12 cellular contexts compared by ENCODE assay signal in the genomic region with DNA sequence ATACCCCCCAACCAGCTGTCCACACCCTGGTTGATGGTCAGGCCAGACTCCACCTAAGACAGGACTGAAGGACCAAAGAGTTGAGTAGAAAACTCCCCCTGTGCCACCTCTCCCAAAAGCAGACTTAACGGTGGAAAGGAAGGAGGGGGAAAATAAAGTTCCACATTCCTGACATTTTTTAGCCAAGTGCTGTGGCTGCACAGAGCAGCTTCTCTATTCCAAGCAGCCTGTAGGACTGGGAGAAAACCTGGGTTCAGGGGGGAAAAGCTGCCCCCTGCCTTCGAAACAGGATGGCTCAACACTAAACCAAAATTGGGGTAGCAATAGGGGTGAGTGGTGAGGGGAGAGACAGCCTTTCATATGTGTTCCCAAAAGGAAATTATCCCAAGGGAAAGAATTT. TPM values are rescaled to one million over a fixed set of nuclear protein-coding genes. Genes with fewer than 3 reads are reported as not detected.
DNase-seq lines count a peak whose midpoint lies in the region; ATAC-seq and TF ChIP-seq lines count a peak whose summit lies in the region.
"Had no signal": no experiment of that assay in that cellular context is flagged by ENCODE, and none has a peak within 500 bp of the region (broad histone marks: within the 10 kb centered on the region; RNA-seq: fewer than 3 reads in every experiment).

No MANE protein-coding gene starts in this region.

- H4K20me1 ChIP-seq in BLaER1 treated with 17β-estradiol and CSF1 and Interleukin-3, amounts not matched to agents 10 nM and 100 nM = peaks cover 43 to 83% (median 68%) of the 10 kb centered on the region in 11 experiments
- H4K20me1 ChIP-seq in OCI-LY1 (ENCODE audit: insufficient read depth, low read length) = no peaks in the 10 kb centered on the region
- peaks cover 25% of the 10 kb centered on the region for H4K20me1 ChIP-seq in osteoblast (ENCODE audit: insufficient read depth, low read length)

- 0 out of 2 replicates have a peak, but pooled peaks cover 5% of the 10 kb centered on the region for H3F3A ChIP-seq in OCI-LY1 (ENCODE audit: insufficient read depth, low read length)

- no peak for DNase-seq in esophagus squamous epithelium (lab: John Stamatoyannopoulos, UW)
- no peak for DNase-seq in osteoblast (ENCODE audit: insufficient read length, low spot score, missing footprints)
- DNase-seq in SW480 (ENCODE audit: low spot score) = no peak
- DNase-seq: activated gamma-delta T cell treated with Interleukin-2 at 50 U/mL for 16 hours; DMS79; RPMI8226; stimulated activated CD4-positive, alpha-beta T cell treated with anti-CD3 and anti-CD28 coated beads, Interleukin-4, amount 100 ng/mL, for 4 hours had no signal

- H3K27me3 ChIP-seq in BLaER1 treated with 17β-estradiol and CSF1 and Interleukin-3, amounts not matched to agents 10 nM and 100 nM = no peaks in the 10 kb centered on the region
- H3K27me3 ChIP-seq in OCI-LY1 (ENCODE audit: insufficient read depth, low read length) = no peaks in the 10 kb centered on the region
- H3K27me3 ChIP-seq in esophagus squamous epithelium = no peaks in the 10 kb centered on the region
- H3K27me3 ChIP-seq in osteoblast (ENCODE audit: insufficient read depth, low read length) = no peaks in the 10 kb centered on the region

- H3K9me3 ChIP-seq in BLaER1 treated with 17β-estradiol and CSF1 and Interleukin-3, amounts not matched to agents 10 nM and 100 nM (replicated peaks in 1 of 11) = no peaks in the 10 kb centered on the region
- H3K9me3 ChIP-seq in OCI-LY1 (ENCODE audit: low read length) (no peaks in the 10 kb centered on the region), esophagus squamous epithelium (no peaks in the 10 kb centered on the region), osteoblast (ENCODE audit: low read depth, low read length) (no peaks in the 10 kb centered on the region)

- H3K4me2 ChIP-seq in BLaER1 treated with 17β-estradiol and CSF1 and Interleukin-3, amounts not matched to agents 10 nM and 100 nM = peak overlapping the region; percentile 86 to 98 (median 96)
- H3K4me2 ChIP-seq in OCI-LY1 (ENCODE audit: low read length) (peak overlapping the region; percentile 98), osteoblast (ENCODE audit: insufficient read depth, low read length) (peak overlapping the region; percentile 87)

- TF ChIP-seq CTCF in OCI-LY1 (IDR thresholded peaks at IDR 0.05; ENCODE audit: low read length) (no peak), esophagus squamous epithelium (IDR thresholded peaks at IDR 0.05) (no peak), osteoblast (IDR thresholded peaks at IDR 0.05; ENCODE audit: extremely low read depth, low read depth, low read length) (peak; percentile 23)

- H3K9ac ChIP-seq in BLaER1 treated with 17β-estradiol and CSF1 and Interleukin-3, amounts not matched to agents 10 nM and 100 nM = peak overlapping the region in 6 of 11 experiments; percentile 2 to 99 (median 37); a peak in 6 of 22 replicates
- no peak overlapping the region; the same call in 1 of the 2 replicates for H3K9ac ChIP-seq in OCI-LY1 (ENCODE audit: low read length)

- H2AFZ ChIP-seq in OCI-LY1 (ENCODE audit: low read length) (no peak overlapping the region), osteoblast (ENCODE audit: low read length) (no peak overlapping the region)

- H3K79me2 ChIP-seq in OCI-LY1 (ENCODE audit: insufficient read depth, low read length) (peaks cover 77% of the 10 kb centered on the region), osteoblast (ENCODE audit: insufficient read depth, low read length) (peaks cover 85% of the 10 kb centered on the region)

- peak overlapping the region in 4 of 10 experiments; percentile 24 to 86 (median 80); a peak in 5 of 20 replicates for H3K4me3 ChIP-seq in BLaER1 treated with 17β-estradiol and CSF1 and Interleukin-3, amounts not matched to agents 10 nM and 100 nM
- H3K4me3 ChIP-seq in OCI-LY1 (ENCODE audit: low read depth, low read length, poor library complexity, severe bottlenecking) (peak overlapping the region; percentile 77), esophagus squamous epithelium (peak overlapping the region in 1 of 4 donors; percentile 82), osteoblast (ENCODE audit: insufficient read depth, low read length) (peak overlapping the region; percentile 95)

- intact Hi-C loops in esophagus squamous epithelium (cut with DNase I) = no loop called here

- ATAC-seq in activated CD4-positive, CD25-positive, alpha-beta regulatory T cell treated with anti-CD3 and anti-CD28 coated beads, Interleukin-2, amount 50 U/mL, for 24 hours = no peak
- ATAC-seq in GM21786 (IDR thresholded peaks at IDR 0.05; ENCODE audit: unreplicated experiment) (no peak), GM21528 (IDR thresholded peaks at IDR 0.05; ENCODE audit: low FRiP score, unreplicated experiment) (no peak)

- no peak for TF ChIP-seq POLR2A in esophagus squamous epithelium (IDR thresholded peaks at IDR 0.05)

- peaks cover 4 to 46% (median 9%) of the 10 kb centered on the region in 11 experiments; a peak in 15 of 22 replicates for H3K36me3 ChIP-seq in BLaER1 treated with 17β-estradiol and CSF1 and Interleukin-3, amounts not matched to agents 10 nM and 100 nM
- H3K36me3 ChIP-seq in OCI-LY1 (ENCODE audit: insufficient read depth, low read length) = peaks cover 25% of the 10 kb centered on the region; the same call in 1 of the 2 replicates
- H3K36me3 ChIP-seq in esophagus squamous epithelium = no peaks in the 10 kb centered on the region
- peaks cover 49% of the 10 kb centered on the region for H3K36me3 ChIP-seq in osteoblast (ENCODE audit: insufficient read depth, low read length)

- peaks cover 61 to 86% (median 72%) of the 10 kb centered on the region in 10 experiments for H3K4me1 ChIP-seq in BLaER1 treated with 17β-estradiol and CSF1 and Interleukin-3, amounts not matched to agents 10 nM and 100 nM
- H3K4me1 ChIP-seq in OCI-LY1 (ENCODE audit: insufficient read depth, low read length, severe bottlenecking) = peaks cover 82% of the 10 kb centered on the region
- peaks cover 9 to 92% (median 52%) of the 10 kb centered on the region in 3 donors for H3K4me1 ChIP-seq in esophagus squamous epithelium
- peaks cover 73% of the 10 kb centered on the region for H3K4me1 ChIP-seq in osteoblast (ENCODE audit: insufficient read depth, low read length)

- no peaks in the 10 kb centered on the region for H3K9me2 ChIP-seq in OCI-LY1 (ENCODE audit: low read depth, low read length)

- WGBS in esophagus squamous epithelium, 2 donors = 17 to 30% methylated on average over 2 of the region's 2 CpGs

- no peak overlapping the region for H3K27ac ChIP-seq in BLaER1 treated with 17β-estradiol and CSF1 and Interleukin-3, amounts not matched to agents 10 nM and 100 nM
- H3K27ac ChIP-seq in OCI-LY1 (ENCODE audit: low read depth, low read length, poor library complexity, severe bottlenecking) (peak overlapping the region; percentile 31), esophagus squamous epithelium (peak overlapping the region in 3 of 4 donors; percentile 75 to 100 (median 98)), osteoblast (ENCODE audit: low read depth, low read length) (peak overlapping the region; percentile 96)

RNA-seq across cellular contexts. Expression of a gene that starts 3.6 kb away (rescaled TPM):
- total RNA-seq in esophagus squamous epithelium = 1 to 10 TPM; 2.3 to 8.6 (median 5.3) TPM
- total RNA-seq in osteoblast = 129 and 155 TPM in 2 replicates

Comparison
In these comparisons a context has a peak if more than half of its experiments do, and no peak if none do; other contexts are left out.
1. H3K27ac ChIP-seq: peak in OCI-LY1 (single experiment), esophagus squamous epithelium (3 of 4) and osteoblast (single experiment); none in BLaER1 treated with 17β-estradiol and CSF1 and Interleukin-3, amounts not matched to agents 10 nM and 100 nM (0 of 11).
2. RNA of a gene that starts 3.6 kb away (total RNA-seq): 129 to 155 TPM in osteoblast; 2.3 to 8.6 TPM in esophagus squamous epithelium; every median in the first group is over 10 times any median in the second.
3. Peak in every context shown above with its lines, with median percentiles within 50 percentile points of each other: H3K4me2 ChIP-seq.